Comparison of ENCODE assay signal across 1 cellular context in the genomic region with DNA sequence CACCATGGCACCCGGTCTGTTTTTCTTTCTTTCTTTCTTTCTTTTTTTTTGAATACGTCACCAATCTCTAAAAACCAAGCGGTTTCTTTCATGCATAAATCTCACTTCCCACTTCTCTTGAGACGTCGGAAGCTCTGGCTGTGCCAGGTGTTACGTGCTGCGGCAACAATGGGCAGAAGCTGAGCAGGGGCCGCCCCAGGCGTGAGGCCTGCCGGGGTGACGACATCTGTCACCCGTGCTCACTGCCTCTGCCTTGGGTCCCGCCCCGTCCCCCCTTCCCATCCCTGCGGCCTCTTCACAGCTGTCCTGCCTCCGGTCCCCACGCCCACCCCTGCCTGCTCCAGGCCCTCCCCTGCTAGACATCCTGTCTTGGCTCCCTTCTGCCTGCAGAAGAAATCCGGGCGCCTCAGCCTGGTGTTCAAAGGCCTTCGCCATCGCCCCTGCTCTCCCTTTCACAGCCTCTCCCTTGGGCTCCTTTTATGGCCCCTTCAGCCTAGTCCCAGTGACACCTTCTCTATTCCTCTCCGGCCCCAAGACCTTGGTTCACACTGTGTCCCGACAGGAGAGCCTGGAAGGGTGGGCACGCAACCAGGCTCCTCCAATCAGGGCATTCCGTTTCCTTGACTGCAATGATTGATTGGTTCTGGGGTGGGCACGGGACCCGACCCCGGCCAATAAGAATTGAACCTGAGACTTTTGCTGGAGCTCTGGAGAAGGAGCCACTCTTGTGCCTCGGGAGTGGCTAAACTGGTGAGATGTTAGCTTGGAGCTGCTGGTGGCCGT.
A peak's percentile ranks its signal among the peaks of the same experiment; 100 is the strongest.
TF ChIP-seq lines count a peak whose summit lies in the region.

No MANE protein-coding gene starts in this region.

TF ChIP-seq in GM12878, 131 proteins besides CTCF, POLR2A, EP300 and RAD21 (continued from another document):
- TF ChIP-seq, protein P1, sequence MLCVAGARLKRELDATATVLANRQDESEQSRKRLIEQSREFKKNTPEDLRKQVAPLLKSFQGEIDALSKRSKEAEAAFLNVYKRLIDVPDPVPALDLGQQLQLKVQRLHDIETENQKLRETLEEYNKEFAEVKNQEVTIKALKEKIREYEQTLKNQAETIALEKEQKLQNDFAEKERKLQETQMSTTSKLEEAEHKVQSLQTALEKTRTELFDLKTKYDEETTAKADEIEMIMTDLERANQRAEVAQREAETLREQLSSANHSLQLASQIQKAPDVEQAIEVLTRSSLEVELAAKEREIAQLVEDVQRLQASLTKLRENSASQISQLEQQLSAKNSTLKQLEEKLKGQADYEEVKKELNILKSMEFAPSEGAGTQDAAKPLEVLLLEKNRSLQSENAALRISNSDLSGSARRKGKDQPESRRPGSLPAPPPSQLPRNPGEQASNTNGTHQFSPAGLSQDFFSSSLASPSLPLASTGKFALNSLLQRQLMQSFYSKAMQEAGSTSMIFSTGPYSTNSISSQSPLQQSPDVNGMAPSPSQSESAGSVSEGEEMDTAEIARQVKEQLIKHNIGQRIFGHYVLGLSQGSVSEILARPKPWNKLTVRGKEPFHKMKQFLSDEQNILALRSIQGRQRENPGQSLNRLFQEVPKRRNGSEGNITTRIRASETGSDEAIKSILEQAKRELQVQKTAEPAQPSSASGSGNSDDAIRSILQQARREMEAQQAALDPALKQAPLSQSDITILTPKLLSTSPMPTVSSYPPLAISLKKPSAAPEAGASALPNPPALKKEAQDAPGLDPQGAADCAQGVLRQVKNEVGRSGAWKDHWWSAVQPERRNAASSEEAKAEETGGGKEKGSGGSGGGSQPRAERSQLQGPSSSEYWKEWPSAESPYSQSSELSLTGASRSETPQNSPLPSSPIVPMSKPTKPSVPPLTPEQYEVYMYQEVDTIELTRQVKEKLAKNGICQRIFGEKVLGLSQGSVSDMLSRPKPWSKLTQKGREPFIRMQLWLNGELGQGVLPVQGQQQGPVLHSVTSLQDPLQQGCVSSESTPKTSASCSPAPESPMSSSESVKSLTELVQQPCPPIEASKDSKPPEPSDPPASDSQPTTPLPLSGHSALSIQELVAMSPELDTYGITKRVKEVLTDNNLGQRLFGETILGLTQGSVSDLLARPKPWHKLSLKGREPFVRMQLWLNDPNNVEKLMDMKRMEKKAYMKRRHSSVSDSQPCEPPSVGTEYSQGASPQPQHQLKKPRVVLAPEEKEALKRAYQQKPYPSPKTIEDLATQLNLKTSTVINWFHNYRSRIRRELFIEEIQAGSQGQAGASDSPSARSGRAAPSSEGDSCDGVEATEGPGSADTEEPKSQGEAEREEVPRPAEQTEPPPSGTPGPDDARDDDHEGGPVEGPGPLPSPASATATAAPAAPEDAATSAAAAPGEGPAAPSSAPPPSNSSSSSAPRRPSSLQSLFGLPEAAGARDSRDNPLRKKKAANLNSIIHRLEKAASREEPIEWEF (IDR thresholded peaks at IDR 0.05; ENCODE audit: insufficient replicate concordance, low read depth, low read length), result peak; percentile 30
- TF ChIP-seq RCOR1 (conservative IDR thresholded peaks at IDR 0.05; ENCODE audit: low read depth, low read length), result no peak
- TF ChIP-seq IKZF1 (conservative IDR thresholded peaks at IDR 0.05), result peak; percentile 82
- TF ChIP-seq STAT1 (conservative IDR thresholded peaks at IDR 0.05), result no peak
- peak; percentile 93 to 97 for TF ChIP-seq BHLHE40 (IDR thresholded peaks at IDR 0.05; ENCODE audit: borderline replicate concordance in 1 of 2, low read depth in 2 of 2, low read length in 1 of 2)
- TF ChIP-seq ZNF384 (IDR thresholded peaks at IDR 0.05; ENCODE audit: borderline replicate concordance, low read depth, low read length), result peak; percentile 85
- TF ChIP-seq, protein P2, sequence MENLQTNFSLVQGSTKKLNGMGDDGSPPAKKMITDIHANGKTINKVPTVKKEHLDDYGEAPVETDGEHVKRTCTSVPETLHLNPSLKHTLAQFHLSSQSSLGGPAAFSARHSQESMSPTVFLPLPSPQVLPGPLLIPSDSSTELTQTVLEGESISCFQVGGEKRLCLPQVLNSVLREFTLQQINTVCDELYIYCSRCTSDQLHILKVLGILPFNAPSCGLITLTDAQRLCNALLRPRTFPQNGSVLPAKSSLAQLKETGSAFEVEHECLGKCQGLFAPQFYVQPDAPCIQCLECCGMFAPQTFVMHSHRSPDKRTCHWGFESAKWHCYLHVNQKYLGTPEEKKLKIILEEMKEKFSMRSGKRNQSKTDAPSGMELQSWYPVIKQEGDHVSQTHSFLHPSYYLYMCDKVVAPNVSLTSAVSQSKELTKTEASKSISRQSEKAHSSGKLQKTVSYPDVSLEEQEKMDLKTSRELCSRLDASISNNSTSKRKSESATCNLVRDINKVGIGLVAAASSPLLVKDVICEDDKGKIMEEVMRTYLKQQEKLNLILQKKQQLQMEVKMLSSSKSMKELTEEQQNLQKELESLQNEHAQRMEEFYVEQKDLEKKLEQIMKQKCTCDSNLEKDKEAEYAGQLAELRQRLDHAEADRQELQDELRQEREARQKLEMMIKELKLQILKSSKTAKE (IDR thresholded peaks at IDR 0.05; ENCODE audit: low read depth, poor library complexity, severe bottlenecking), result peak; percentile 52
- 0 out of 2 replicates have a peak, but pooled peaks have one; percentile 22 for TF ChIP-seq WRNIP1 (IDR thresholded peaks at IDR 0.05; ENCODE audit: borderline replicate concordance, low read depth, low read length)
- TF ChIP-seq NRF1 (conservative IDR thresholded peaks at IDR 0.05; ENCODE audit: low read depth, low read length), result 0 out of 2 replicates have a peak, but pooled peaks have one; percentile 5
- peak; percentile 70 for TF ChIP-seq MXI1 (IDR thresholded peaks at IDR 0.05; ENCODE audit: low read depth, low read length)
- TF ChIP-seq SRF (IDR thresholded peaks at IDR 0.05; ENCODE audit: low read depth in 2 of 2, low read length in 2 of 2), result 0 out of 4 replicates have a peak, but pooled peaks of 1 of the 2 experiments have one; percentile 5
- TF ChIP-seq RUNX3 (IDR thresholded peaks at IDR 0.05; ENCODE audit: low read length), result peak; percentile 79
- peak; percentile 91 for TF ChIP-seq ZNF687 (IDR thresholded peaks at IDR 0.05)
